ENCODE assay signal across 18 cellular contexts in the genomic region with DNA sequence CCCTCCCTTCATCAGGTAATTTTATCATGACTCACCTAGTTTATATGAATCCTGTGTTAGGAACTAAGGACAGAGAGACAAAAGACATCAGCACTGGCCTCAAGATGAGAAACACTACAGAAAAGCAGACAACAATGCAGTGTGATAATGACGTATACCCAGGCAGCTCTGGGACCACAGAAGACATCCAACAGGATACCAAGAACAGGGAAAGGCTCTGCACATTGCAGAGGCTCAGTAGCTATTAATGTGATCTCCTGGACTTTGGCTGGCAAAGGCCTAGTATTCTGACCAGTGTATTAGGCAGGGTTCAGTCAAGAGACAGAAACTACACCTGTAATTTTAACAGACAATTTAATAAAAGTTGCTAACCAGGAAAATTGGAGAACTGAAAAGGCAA. TPM values are rescaled to one million over a fixed set of nuclear protein-coding genes. Genes with fewer than 3 reads are reported as not detected.
DNase-seq lines count a peak whose midpoint lies in the region; ATAC-seq and TF ChIP-seq lines count a peak whose summit lies in the region.
"Had no signal": no experiment of that assay in that cellular context is flagged by ENCODE, and none has a peak within 500 bp of the region (broad histone marks: within the 10 kb centered on the region; RNA-seq: fewer than 3 reads in every experiment).

No MANE protein-coding gene starts in this region.

- no peak for DNase-seq in CD4-positive, alpha-beta T cell
- DNase-seq in NCI-H69 (lab: John Stamatoyannopoulos, UW) = peak; percentile 39
- no peak for DNase-seq in esophagus muscularis mucosa (ENCODE audit: extremely low spot score)
- DNase-seq in naive thymus-derived CD8-positive, alpha-beta T cell = no peak
- no peak for DNase-seq in osteocyte (ENCODE audit: extremely low spot score, unreplicated experiment)
- DNase-seq in NCI-H1436 treated with DMSO at 0.1 percent for 48 hours (lab: John Stamatoyannopoulos, UW) = no peak
- DNase-seq in DMS 273 (lab: John Stamatoyannopoulos, UW; ENCODE audit: unreplicated experiment) = no peak
- DNase-seq: activated gamma-delta T cell; colonic mucosa; erythroblast; NCI-H2029; NCI-H510A; stimulated activated CD4-positive, alpha-beta T cell treated with anti-CD3 and anti-CD28 coated beads, Interleukin-4, amount 100 ng/mL, for 1 hour had no signal

- TF ChIP-seq CTCF in CD4-positive, alpha-beta T cell (IDR thresholded peaks at IDR 0.05) = no peak
- TF ChIP-seq CTCF in esophagus muscularis mucosa (IDR thresholded peaks at IDR 0.05) (no peak), osteocyte (IDR thresholded peaks at IDR 0.05) (no peak)

- H3K4me3 ChIP-seq in esophagus muscularis mucosa = no peak overlapping the region
- H3K4me3 ChIP-seq: colonic mucosa, SJSA1 had no signal

- peaks cover 6% of the 10 kb centered on the region for H3K36me3 Mint-ChIP-seq in CD4-positive, alpha-beta T cell (ENCODE audit: low read depth)
- peaks cover 0 to 4% (median 0%) of the 10 kb centered on the region in 3 donors for H3K36me3 Mint-ChIP-seq in naive thymus-derived CD8-positive, alpha-beta T cell
- no peaks in the 10 kb centered on the region for H3K36me3 Mint-ChIP-seq in osteocyte (ENCODE audit: unreplicated experiment)

- peak overlapping the region; percentile 31 for H3K27ac Mint-ChIP-seq in CD4-positive, alpha-beta T cell
- H3K27ac Mint-ChIP-seq in naive thymus-derived CD8-positive, alpha-beta T cell = peak overlapping the region in 7 of 10 donors; percentile 1 to 74 (median 44)
- H3K27ac Mint-ChIP-seq in osteocyte (ENCODE audit: unreplicated experiment) = no peak overlapping the region

- H3K9me3 ChIP-seq in CD4-positive, alpha-beta T cell (ENCODE audit: control insufficient read depth, low read length) = no peaks in the 10 kb centered on the region
- no peaks in the 10 kb centered on the region for H3K9me3 ChIP-seq in esophagus muscularis mucosa
- H3K9me3 ChIP-seq: colonic mucosa, SJSA1 had no signal

- intact Hi-C loops in CD4-positive, alpha-beta T cell (cut with DNase I, micrococcal nuclease) = loop anchor here in 1 of 2 experiments (5.0 kb wide), 2 partner anchors 33 to 37 kb away; no protein-coding TSS in a partner anchor
- intact Hi-C loops in esophagus muscularis mucosa (cut with DNase I) = no loop called here

- H3K27me3 ChIP-seq in CD4-positive, alpha-beta T cell (ENCODE audit: control insufficient read depth, insufficient read depth, low read length) = no peaks in the 10 kb centered on the region
- H3K27me3 ChIP-seq in esophagus muscularis mucosa = no peaks in the 10 kb centered on the region
- H3K27me3 ChIP-seq: colonic mucosa, SJSA1 had no signal

- H3K4me1 Mint-ChIP-seq in CD4-positive, alpha-beta T cell (ENCODE audit: low read depth) = peaks cover 85% of the 10 kb centered on the region
- H3K4me1 Mint-ChIP-seq in naive thymus-derived CD8-positive, alpha-beta T cell = peaks cover 24 to 84% (median 67%) of the 10 kb centered on the region in 4 donors
- peaks cover 19% of the 10 kb centered on the region for H3K4me1 Mint-ChIP-seq in osteocyte (ENCODE audit: unreplicated experiment)

- TF ChIP-seq EP300 in esophagus muscularis mucosa (IDR thresholded peaks at IDR 0.05) = no peak

- 75% methylated on average over 1 of the region's 1 CpG for WGBS in esophagus muscularis mucosa

- H3K4me1 ChIP-seq in esophagus muscularis mucosa = peaks cover 36 to 94% (median 84%) of the 10 kb centered on the region in 4 donors
- H3K4me1 ChIP-seq: colonic mucosa, SJSA1 had no signal

- no peaks in the 10 kb centered on the region for H3K27me3 Mint-ChIP-seq in CD4-positive, alpha-beta T cell
- no peaks in the 10 kb centered on the region for H3K27me3 Mint-ChIP-seq in naive thymus-derived CD8-positive, alpha-beta T cell
- H3K27me3 Mint-ChIP-seq in osteocyte (ENCODE audit: unreplicated experiment) = no peaks in the 10 kb centered on the region
- H3K27me3 Mint-ChIP-seq: IgD-negative memory B cell had no signal

- H3K4me3 Mint-ChIP-seq in CD4-positive, alpha-beta T cell = peak overlapping the region; percentile 47
- peak overlapping the region in 7 of 10 donors; percentile 2 to 52 (median 30) for H3K4me3 Mint-ChIP-seq in naive thymus-derived CD8-positive, alpha-beta T cell
- H3K4me3 Mint-ChIP-seq in osteocyte (ENCODE audit: unreplicated experiment) = no peak overlapping the region

- POLR2A ChIA-PET in CD4-positive, alpha-beta T cell (lab: Charles Lee) = interaction anchor here (0.6 to 1.9 kb wide), 5 partner anchors 10 to 120 kb away, joined by 3 to 8 read pairs (median 3); a partner anchor contains a TSS
- POLR2A ChIA-PET in naive thymus-derived CD8-positive, alpha-beta T cell (lab: Charles Lee) = interaction anchor here (1.3 kb wide), 1 partner anchor 40 kb away, joined by 3 read pairs; a partner anchor contains a TSS

- no peaks in the 10 kb centered on the region for H3K36me3 ChIP-seq in esophagus muscularis mucosa
- H3K36me3 ChIP-seq: colonic mucosa had no signal

- CTCF ChIA-PET in CD4-positive, alpha-beta T cell (lab: Charles Lee) = no interaction called here

- ATAC-seq in CD4-positive, alpha-beta T cell (ENCODE audit: poor library complexity) = peak; percentile 21
- peak in 1 of 2 donors; percentile 24 for ATAC-seq in naive thymus-derived CD8-positive, alpha-beta T cell
- no peak for ATAC-seq in GM21529 (IDR thresholded peaks at IDR 0.05; ENCODE audit: unreplicated experiment)
- ATAC-seq: activated CD4-positive, CD25-positive, alpha-beta regulatory T cell treated with anti-CD3 and anti-CD28 coated beads, Interleukin-2, amount 50 U/mL, for 24 hours had no signal

- H3K27ac ChIP-seq in CD4-positive, alpha-beta T cell (ENCODE audit: low read depth, low read length) = no peak overlapping the region
- peak overlapping the region in 3 of 4 donors; percentile 5 to 31 (median 28) for H3K27ac ChIP-seq in esophagus muscularis mucosa (replicated peaks in 1 of 4)
- H3K27ac ChIP-seq: colonic mucosa, parathyroid adenoma, SJSA1 had no signal

- no peak for TF ChIP-seq POLR2A in esophagus muscularis mucosa (IDR thresholded peaks at IDR 0.05; ENCODE audit: low read depth)

- H3K9me3 Mint-ChIP-seq in CD4-positive, alpha-beta T cell = no peaks in the 10 kb centered on the region
- H3K9me3 Mint-ChIP-seq in naive thymus-derived CD8-positive, alpha-beta T cell = no peaks in the 10 kb centered on the region
- no peaks in the 10 kb centered on the region for H3K9me3 Mint-ChIP-seq in osteocyte (ENCODE audit: unreplicated experiment)
- H3K9me3 Mint-ChIP-seq: IgD-negative memory B cell had no signal

RNA-seq across cellular contexts. Expression of a gene that starts 39.7 kb away (rescaled TPM):
- total RNA-seq in CD4-positive, alpha-beta T cell = 100 to 1,000 TPM; 112 to 113 TPM
- total RNA-seq in esophagus muscularis mucosa = 10 to 100 TPM; 56.2 to 96.9 (median 68.6) TPM
- 10 to 100 TPM; 73.2 to 75.6 TPM for total RNA-seq in naive thymus-derived CD8-positive, alpha-beta T cell
- 10 to 100 TPM; 22.1 to 32.2 (median 26.6) TPM for polyA plus RNA-seq in naive thymus-derived CD8-positive, alpha-beta T cell
- total RNA-seq in osteocyte = 33.8 and 37.2 TPM in 2 replicates
